21 cellular contexts compared by ENCODE assay signal in genomic region chr6:150787429-150787828, GRCh38.
"Had no signal": no experiment of that assay in that cellular context is flagged by ENCODE, and none has a peak within 500 bp of the region (broad histone marks: within the 10 kb centered on the region; RNA-seq: fewer than 3 reads in every experiment).

No MANE protein-coding gene starts in this region.

- H3K27me3 ChIP-seq: esophagus muscularis mucosa, gastroesophageal sphincter, neural progenitor cell, pancreas, sigmoid colon, suprapubic skin, thyroid gland, uterus had no signal

- H3K9me3 Mint-ChIP-seq: natural killer cell had no signal

- H3K27ac Mint-ChIP-seq: immature natural killer cell, natural killer cell, neural progenitor cell, progenitor cell of endocrine pancreas, type B pancreatic cell had no signal

- H3K36me3 ChIP-seq: gastroesophageal sphincter, neural progenitor cell, pancreas, sigmoid colon, suprapubic skin, thyroid gland, uterus had no signal

- H3K4me2 ChIP-seq: neural progenitor cell had no signal

- H3K9ac ChIP-seq: neural progenitor cell had no signal

- DNase-seq: effector memory CD4-positive, alpha-beta T cell; foreskin fibroblast; glutamatergic neuron; immature natural killer cell; mammary epithelial cell; natural killer cell; nucleus accumbens; pancreas; sigmoid colon; stimulated activated CD4-positive, alpha-beta T cell treated with anti-CD3 and anti-CD28 coated beads, Interleukin-2, amount 100 ng/mL, for 24 hours; stimulated activated CD4-positive, alpha-beta T cell treated with anti-CD3 and anti-CD28 coated beads, Interleukin-4, amount 100 ng/mL, for 4 hours; stimulated activated naive CD8-positive, alpha-beta T cell treated with anti-CD3 and anti-CD28 coated beads, Interleukin-15, Interleukin-2, amounts not matched to agents 100 U/mL and 50 U/mL, for 24 hours; thyroid gland; uterus had no signal

- H3K36me3 Mint-ChIP-seq: immature natural killer cell, natural killer cell had no signal

- H3K9me3 ChIP-seq: esophagus muscularis mucosa, pancreas, sigmoid colon, suprapubic skin, thyroid gland, uterus had no signal

- H3K27me3 Mint-ChIP-seq: progenitor cell of endocrine pancreas, type B pancreatic cell had no signal

- ATAC-seq: gastroesophageal sphincter; natural killer cell; pancreas; stimulated activated naive CD8-positive, alpha-beta T cell treated with anti-CD3 and anti-CD28 coated beads, Interleukin-15, Interleukin-2, amounts not matched to agents 100 U/mL and 50 U/mL, for 24 hours had no signal

- H2AFZ ChIP-seq: neural progenitor cell had no signal

- H3K4me1 ChIP-seq: gastroesophageal sphincter, pancreas, sigmoid colon, thyroid gland, uterus had no signal

- H3K4me1 Mint-ChIP-seq: immature natural killer cell, natural killer cell, neural progenitor cell had no signal

- H3K4me3 ChIP-seq: esophagus muscularis mucosa, gastroesophageal sphincter, neural progenitor cell, pancreas, sigmoid colon, skin epidermis, suprapubic skin, thyroid gland, uterus had no signal

- H3K4me3 Mint-ChIP-seq: immature natural killer cell, natural killer cell, neural progenitor cell, type B pancreatic cell had no signal

- H3K27ac ChIP-seq: esophagus muscularis mucosa, gastroesophageal sphincter, neural progenitor cell, pancreas, sigmoid colon, suprapubic skin, thyroid gland, uterus had no signal
